In the genomic region with DNA sequence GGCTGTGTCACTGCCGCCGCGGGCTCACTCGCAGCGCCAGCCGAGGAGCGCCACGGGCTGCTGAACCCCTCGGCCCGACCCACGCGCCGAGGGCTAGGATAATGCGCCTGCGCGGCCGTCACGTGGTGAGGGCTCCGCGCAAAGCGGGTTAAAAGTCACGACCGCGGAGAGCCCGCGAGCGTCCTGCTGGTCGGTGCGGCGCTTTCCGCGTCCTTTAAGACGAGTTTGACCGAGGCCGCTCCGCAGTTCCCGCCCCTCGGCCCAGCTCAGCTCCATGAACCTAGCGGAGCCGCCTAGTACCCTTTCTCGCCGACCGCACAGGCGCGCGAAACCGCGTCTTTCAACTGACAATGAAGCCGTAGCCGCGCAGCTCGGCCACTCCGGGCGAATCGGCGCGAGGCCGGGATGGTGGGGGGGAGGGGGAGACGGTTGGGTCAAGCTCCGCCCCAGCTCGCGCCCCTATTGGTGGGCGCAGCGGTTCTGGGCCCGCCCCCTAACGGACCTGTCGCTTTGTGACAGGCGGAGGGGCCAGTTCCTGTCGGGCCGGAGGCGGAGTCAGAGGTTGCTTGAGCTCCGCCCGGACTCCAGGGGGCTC, we compare ENCODE assay signal across 8 cellular contexts. TPM values are rescaled to one million over a fixed set of nuclear protein-coding genes. Genes with fewer than 3 reads are reported as not detected.
DNase-seq lines count a peak whose midpoint lies in the region; ATAC-seq and TF ChIP-seq lines count a peak whose summit lies in the region.

No MANE protein-coding gene starts in this region.

- H3K4me3 ChIP-seq in left ventricle myocardium inferior, result peak overlapping the region; percentile 87

- H3K27ac ChIP-seq in angular gyrus (ENCODE audit: low read depth, low read length) (peak overlapping the region; percentile 99), left ventricle myocardium inferior (replicated peaks) (peak overlapping the region; percentile 99)

- no peak for TF ChIP-seq CTCF in left ventricle myocardium inferior (IDR thresholded peaks at IDR 0.05; ENCODE audit: borderline replicate concordance)
- TF ChIP-seq CTCF in progenitor cell of endocrine pancreas (IDR thresholded peaks at IDR 0.05; ENCODE audit: unreplicated experiment), result peak; percentile 4

- DNase-seq in NCI-H1694 treated with DMSO at 0.1 percent for 48 hours (lab: John Stamatoyannopoulos, UW), result peak; percentile 80
- DNase-seq in T-helper 17 cell, result peak; percentile 98 to 99 (median 98)
- DNase-seq in left ventricle myocardium inferior, result peak; percentile 99
- DNase-seq in progenitor cell of endocrine pancreas (ENCODE audit: low spot score, unreplicated experiment), result peak; percentile 98
- peak; percentile 99 for DNase-seq in ureter (ENCODE audit: low spot score)

- H3K36me3 ChIP-seq in left ventricle myocardium inferior, result no peaks in the 10 kb centered on the region

- peak overlapping the region; percentile 95 for H3K27ac Mint-ChIP-seq in T-helper 17 cell
- H3K27ac Mint-ChIP-seq in progenitor cell of endocrine pancreas, result peak overlapping the region; percentile 100

- peaks cover 65% of the 10 kb centered on the region for H3K4me1 ChIP-seq in left ventricle myocardium inferior

- H3K9me3 Mint-ChIP-seq in progenitor cell of endocrine pancreas (ENCODE audit: low read depth), result no peaks in the 10 kb centered on the region

- H3K27me3 Mint-ChIP-seq in T-helper 17 cell (no peaks in the 10 kb centered on the region), progenitor cell of endocrine pancreas (no peaks in the 10 kb centered on the region)

- ATAC-seq in GM18498 (IDR thresholded peaks at IDR 0.05; ENCODE audit: unreplicated experiment) (peak; percentile 89), HG02938 (IDR thresholded peaks at IDR 0.05; ENCODE audit: unreplicated experiment) (peak; percentile 81), T-helper 17 cell (peak; percentile 87)

- no peaks in the 10 kb centered on the region for H3K9me3 ChIP-seq in T-helper 17 cell (ENCODE audit: control insufficient read depth, low read length, poor library complexity, severe bottlenecking)
- H3K9me3 ChIP-seq in left ventricle myocardium inferior (replicated peaks), result no peaks in the 10 kb centered on the region

- H3K36me3 Mint-ChIP-seq in T-helper 17 cell (ENCODE audit: low read depth) (peaks cover 2% of the 10 kb centered on the region), progenitor cell of endocrine pancreas (ENCODE audit: insufficient read depth) (peaks cover 2% of the 10 kb centered on the region)

- no peaks in the 10 kb centered on the region for H3K27me3 ChIP-seq in left ventricle myocardium inferior (ENCODE audit: low read depth)

- H3K4me1 Mint-ChIP-seq in T-helper 17 cell (peaks cover 16% of the 10 kb centered on the region), progenitor cell of endocrine pancreas (ENCODE audit: low read depth) (peaks cover 23% of the 10 kb centered on the region)

- H3K4me3 Mint-ChIP-seq in T-helper 17 cell, result peak overlapping the region; percentile 97
- no peak overlapping the region for H3K4me3 Mint-ChIP-seq in progenitor cell of endocrine pancreas (ENCODE audit: low read depth)

- intact Hi-C loops in left ventricle myocardium inferior (cut with micrococcal nuclease), result no loop called here

RNA-seq across cellular contexts. Expression of a gene that starts 0.6 kb away (rescaled TPM):
- 100 to 1,000 TPM; 125 to 151 TPM for total RNA-seq in T-helper 17 cell
- total RNA-seq in left ventricle myocardium inferior, result 82.1 TPM
- total RNA-seq in progenitor cell of endocrine pancreas, result 147 and 154 TPM in 2 replicates
- 169 TPM for total RNA-seq in ureter

Comparison
In these comparisons a context has a peak if more than half of its experiments do, and no peak if none do; other contexts are left out.
1. Peak in every context shown above with its lines: DNase-seq, ATAC-seq, H3K4me3 ChIP-seq and H3K27ac ChIP-seq.